ENCODE assay signal across 8 cellular contexts in the genomic region with DNA sequence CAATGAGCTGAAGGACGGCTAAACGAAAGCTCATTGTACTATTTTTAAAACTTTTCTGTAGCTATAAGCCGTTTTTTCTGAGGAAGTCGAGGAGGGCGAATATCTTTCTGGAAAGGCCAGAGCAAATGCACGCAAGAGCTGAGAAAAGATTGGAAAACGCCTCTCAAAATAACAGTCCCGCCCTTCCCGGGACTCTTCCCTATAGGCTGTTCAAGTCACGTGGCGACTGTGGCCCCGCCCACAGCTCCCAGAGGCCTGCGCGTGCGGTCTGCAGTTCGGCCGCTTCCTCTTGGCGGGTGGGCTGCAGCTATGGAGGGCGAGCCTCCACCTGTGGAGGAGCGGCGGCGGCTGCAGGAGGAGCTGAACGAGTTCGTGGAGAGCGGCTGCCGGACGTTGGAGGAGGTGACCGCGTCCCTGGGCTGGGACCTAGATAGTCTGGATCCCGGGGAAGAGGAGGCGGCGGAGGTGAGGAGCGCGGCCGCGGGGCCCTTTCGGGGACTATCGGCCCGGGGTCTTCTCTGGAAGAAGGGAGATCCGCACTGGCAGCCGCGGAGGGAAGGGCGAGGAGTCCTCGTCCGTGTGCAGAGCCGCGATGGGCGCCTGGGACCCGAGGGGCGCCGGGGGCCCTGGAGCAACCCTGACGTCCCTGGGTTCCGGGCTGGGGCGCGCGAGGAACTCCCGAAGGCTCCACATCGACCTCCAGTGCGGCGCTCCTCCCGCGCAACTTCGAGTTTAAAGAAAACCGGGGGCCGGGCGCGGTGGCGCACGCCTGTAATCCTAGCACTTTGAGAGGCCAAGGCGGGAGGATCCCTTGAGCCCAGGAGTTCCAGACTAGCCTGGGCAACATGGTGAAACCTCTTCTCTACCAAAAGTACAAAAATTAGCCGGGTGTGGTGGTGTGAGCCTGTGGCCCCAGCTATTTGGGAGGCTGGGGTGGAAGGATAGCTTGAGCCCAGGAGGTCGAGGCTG. TPM values are rescaled to one million over a fixed set of nuclear protein-coding genes. Genes with fewer than 3 reads are reported as not detected.
DNase-seq lines count a peak whose midpoint lies in the region; ATAC-seq and TF ChIP-seq lines count a peak whose summit lies in the region.

A gene with protein sequence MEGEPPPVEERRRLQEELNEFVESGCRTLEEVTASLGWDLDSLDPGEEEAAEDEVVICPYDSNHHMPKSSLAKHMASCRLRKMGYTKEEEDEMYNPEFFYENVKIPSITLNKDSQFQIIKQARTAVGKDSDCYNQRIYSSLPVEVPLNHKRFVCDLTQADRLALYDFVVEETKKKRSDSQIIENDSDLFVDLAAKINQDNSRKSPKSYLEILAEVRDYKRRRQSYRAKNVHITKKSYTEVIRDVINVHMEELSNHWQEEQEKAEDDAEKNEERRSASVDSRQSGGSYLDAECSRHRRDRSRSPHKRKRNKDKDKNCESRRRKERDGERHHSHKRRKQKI (plus strand): TSS at position 250 of the 969 bp plus-strand sequence. CDS start 60 bp downstream, at position 310.

- peak within 1 kb of the TSS; percentile 76 to 96 (median 89) for H3K27ac Mint-ChIP-seq in CD14-positive monocyte

- TF ChIP-seq CTCF in CD14-positive monocyte (IDR thresholded peaks at IDR 0.05) (no peak), lower leg skin (IDR thresholded peaks at IDR 0.05) (no peak)

- peak within 1 kb of the TSS; percentile 99 to 100 for H3K4me3 Mint-ChIP-seq in CD14-positive monocyte

- no peak for TF ChIP-seq POLR2A in lower leg skin (IDR thresholded peaks at IDR 0.05)

- H3K27ac ChIP-seq in duodenal mucosa (ENCODE audit: low read depth, low read length): peak within 1 kb of the TSS; percentile 53

- peaks cover 22 to 37% of the 10 kb centered on the region in 2 donors for H3K4me1 ChIP-seq in duodenal mucosa (ENCODE audit: control insufficient read depth in 1 of 2, insufficient read depth in 2 of 2, low read length in 2 of 2)

- WGBS in lower leg skin, 2 donors: 1 to 2% methylated on average over 64 to 69 of the region's 72 CpGs

- intact Hi-C loops in CD14-positive monocyte (cut with micrococcal nuclease): no loop called here
- intact Hi-C loops in lower leg skin (cut with DNase I; ENCODE audit: low total_unique reads): no loop called here

- peak within 1 kb of the TSS; percentile 73 to 74 for H3K9ac ChIP-seq in duodenal mucosa (ENCODE audit: low read depth in 1 of 2, low read length in 2 of 2)

- no peaks in the 10 kb centered on the region for H3K27me3 ChIP-seq in duodenal mucosa (ENCODE audit: control insufficient read depth in 1 of 2, insufficient read depth in 2 of 2, low read length in 2 of 2)

- H3K4me1 Mint-ChIP-seq in CD14-positive monocyte: peaks cover 32% of the 10 kb centered on the region

- H3K9me3 Mint-ChIP-seq in CD14-positive monocyte: peaks cover 0 to 1% (median 0%) of the 10 kb centered on the region in 7 donors

- peaks cover 4 to 16% of the 10 kb centered on the region in 2 donors for H3K36me3 ChIP-seq in duodenal mucosa (ENCODE audit: control insufficient read depth in 1 of 2, insufficient read depth in 2 of 2, low read length in 2 of 2)

- peaks cover 0 to 3% (median 0%) of the 10 kb centered on the region in 3 donors for H3K27me3 Mint-ChIP-seq in CD14-positive monocyte (ENCODE audit: low read depth in 3 of 3)

- DNase-seq in CD14-positive monocyte (ENCODE audit: low spot score): peak; percentile 90
- DNase-seq in NCI-H82 (lab: John Stamatoyannopoulos, UW): peak; percentile 98
- DNase-seq in activated CD4-positive, alpha-beta T cell treated with anti-CD3 and anti-CD28 coated beads, Interleukin-2, amount 50 U/mL, for 48 hours: peak; percentile 95
- peak; percentile 96 to 98 for DNase-seq in lower leg skin (ENCODE audit: low spot score in 2 of 2)
- peak; percentile 85 to 91 for DNase-seq in stimulated activated CD4-positive, alpha-beta T cell treated with anti-CD3 and anti-CD28 coated beads, Interleukin-4, amount 100 ng/mL, for 48 hours (ENCODE audit: low read depth in 2 of 2)

- peak within 1 kb of the TSS; percentile 76 to 89 for H3K4me3 ChIP-seq in duodenal mucosa (ENCODE audit: low read depth in 1 of 2, low read length in 2 of 2)
- peak within 1 kb of the TSS; percentile 92 for H3K4me3 ChIP-seq in lower leg skin (ENCODE audit: low read depth, poor library complexity, severe bottlenecking)

- ATAC-seq in GM19397 (IDR thresholded peaks at IDR 0.05; ENCODE audit: unreplicated experiment): peak; percentile 99
- ATAC-seq in HG03571 (IDR thresholded peaks at IDR 0.05; ENCODE audit: unreplicated experiment): peak; percentile 100

- peaks cover 8 to 16% of the 10 kb centered on the region in 2 donors for H3K36me3 Mint-ChIP-seq in CD14-positive monocyte

- H3K9me3 ChIP-seq in duodenal mucosa (ENCODE audit: control insufficient read depth in 1 of 2, low read length in 2 of 2): no peaks in the 10 kb centered on the region

RNA-seq across cellular contexts. Expression of the gene that starts here (rescaled TPM):
- polyA plus RNA-seq in CD14-positive monocyte: 1 to 10 TPM; 5.1 to 5.9 TPM
- 10 to 100 TPM in 2 of 4 donors, 1 to 10 TPM in 2; 8.8 to 15.3 (median 10.7) TPM for total RNA-seq in lower leg skin

Comparison
In these comparisons a context has a peak if more than half of its experiments do, and no peak if none do; other contexts are left out.
1. Peak in every context shown above with its lines: DNase-seq, ATAC-seq, H3K4me3 ChIP-seq and H3K27ac ChIP-seq.